ENCODE assay signal across 15 cellular contexts in genomic region chr15:90813796-90814192, GRCh38. TPM values are rescaled to one million over a fixed set of nuclear protein-coding genes. Genes with fewer than 3 reads are reported as not detected.
A peak's percentile ranks its signal among the peaks of the same experiment; 100 is the strongest.
DNase-seq lines count a peak whose midpoint lies in the region; ATAC-seq lines count a peak whose summit lies in the region.
"Had no signal": no experiment of that assay in that cellular context is flagged by ENCODE, and none has a peak within 500 bp of the region (broad histone marks: within the 10 kb centered on the region; RNA-seq: fewer than 3 reads in every experiment).

No MANE protein-coding gene starts in this region.

- H3K27ac ChIP-seq in SJSA1: peak overlapping the region; percentile 51
- H3K27ac ChIP-seq: vagina had no signal

- ATAC-seq in stimulated activated effector memory CD8-positive, alpha-beta T cell treated with anti-CD3 and anti-CD28 coated beads, Interleukin-12 subunit alpha, Interleukin-12 subunit beta, amount 100 ng/mL, for 72 hours: peak; percentile 65
- ATAC-seq in HG03135 (IDR thresholded peaks at IDR 0.05; ENCODE audit: unreplicated experiment): no peak
- ATAC-seq: esophagus mucosa, SK-N-SH treated with all-trans-retinoic acid at 6 μM for 48 hours had no signal

- CTCF ChIA-PET in activated CD4-positive, alpha-beta T cell treated with anti-CD3 and anti-CD28 coated beads, Interleukin-2, amount 10 ng/mL, durations not matched to agents 7 days and 5 days (lab: Charles Lee): interaction anchor here (1.0 to 3.8 kb wide), 11 partner anchors 17 to 121 kb away, joined by 3 to 20 read pairs (median 4); partner anchors contain the start of genes FES, FURIN, HDDC3 and UNC45A

- no peaks in the 10 kb centered on the region for H3K27me3 Mint-ChIP-seq in activated CD4-positive, alpha-beta T cell treated with anti-CD3 and anti-CD28 coated beads, Interleukin-2, amount 10 ng/mL, durations not matched to agents 7 days and 5 days

- H3K27me3 ChIP-seq in SJSA1 (replicated peaks): no peaks in the 10 kb centered on the region
- H3K27me3 ChIP-seq: ascending aorta, vagina had no signal

- DNase-seq in activated CD4-positive, alpha-beta T cell treated with anti-CD3 and anti-CD28 coated beads, Interleukin-2, amount 10 ng/mL, durations not matched to agents 7 days and 5 days: peak; percentile 35
- DNase-seq in activated CD4-positive, alpha-beta T cell treated with anti-CD3 and anti-CD28 coated beads, Interleukin-2, amount 50 U/mL, for 1 hour: no peak
- DNase-seq in SJSA1 (ENCODE audit: low read depth in 1 of 2, low spot score in 2 of 2): no peak
- DNase-seq in cerebellum (ENCODE audit: low spot score): peak; percentile 35
- DNase-seq in stimulated activated effector memory CD8-positive, alpha-beta T cell treated with anti-CD3 and anti-CD28 coated beads, Interleukin-12 subunit alpha, Interleukin-12 subunit beta, amount 100 ng/mL, for 72 hours (ENCODE audit: low spot score in 2 of 2): no peak
- no peak for DNase-seq in DMS114 treated with DMSO at 0.1 percent for 48 hours (lab: John Stamatoyannopoulos, UW; ENCODE audit: unreplicated experiment)
- DNase-seq in AG20443 (ENCODE audit: low spot score): no peak
- DNase-seq: activated CD4-positive, alpha-beta T cell treated with anti-CD3 and anti-CD28 coated beads for 4 hours; GDM1; NCI-H82 had no signal

- H3K36me3 ChIP-seq in SJSA1: peaks cover 50% of the 10 kb centered on the region
- H3K36me3 ChIP-seq: ascending aorta, vagina had no signal

- H3K4me1 ChIP-seq in SJSA1 (replicated peaks): peaks cover 38% of the 10 kb centered on the region
- H3K4me1 ChIP-seq: ascending aorta, vagina had no signal

- no peaks in the 10 kb centered on the region for H3K9me3 ChIP-seq in SJSA1 (replicated peaks)
- H3K9me3 ChIP-seq: ascending aorta, vagina had no signal

- POLR2A ChIA-PET in activated CD4-positive, alpha-beta T cell treated with anti-CD3 and anti-CD28 coated beads, Interleukin-2, amount 10 ng/mL, durations not matched to agents 7 days and 5 days (lab: Charles Lee): no interaction called here

- H3K27ac Mint-ChIP-seq in activated CD4-positive, alpha-beta T cell treated with anti-CD3 and anti-CD28 coated beads, Interleukin-2, amount 10 ng/mL, durations not matched to agents 7 days and 5 days: peak overlapping the region; percentile 84
- peak overlapping the region; percentile 88 for H3K27ac Mint-ChIP-seq in stimulated activated effector memory CD8-positive, alpha-beta T cell treated with anti-CD3 and anti-CD28 coated beads, Interleukin-12 subunit alpha, Interleukin-12 subunit beta, amount 100 ng/mL, for 72 hours

- H3K4me3 Mint-ChIP-seq in activated CD4-positive, alpha-beta T cell treated with anti-CD3 and anti-CD28 coated beads, Interleukin-2, amount 10 ng/mL, durations not matched to agents 7 days and 5 days: peak overlapping the region; percentile 22
- H3K4me3 Mint-ChIP-seq in stimulated activated effector memory CD8-positive, alpha-beta T cell treated with anti-CD3 and anti-CD28 coated beads, Interleukin-12 subunit alpha, Interleukin-12 subunit beta, amount 100 ng/mL, for 72 hours: peak overlapping the region; percentile 64

- no peaks in the 10 kb centered on the region for H3K9me3 Mint-ChIP-seq in activated CD4-positive, alpha-beta T cell treated with anti-CD3 and anti-CD28 coated beads, Interleukin-2, amount 10 ng/mL, durations not matched to agents 7 days and 5 days
- no peaks in the 10 kb centered on the region for H3K9me3 Mint-ChIP-seq in stimulated activated effector memory CD8-positive, alpha-beta T cell treated with anti-CD3 and anti-CD28 coated beads, Interleukin-12 subunit alpha, Interleukin-12 subunit beta, amount 100 ng/mL, for 72 hours

- H3K4me1 Mint-ChIP-seq in activated CD4-positive, alpha-beta T cell treated with anti-CD3 and anti-CD28 coated beads, Interleukin-2, amount 10 ng/mL, durations not matched to agents 7 days and 5 days: peaks cover 87% of the 10 kb centered on the region
- peaks cover 78% of the 10 kb centered on the region for H3K4me1 Mint-ChIP-seq in stimulated activated effector memory CD8-positive, alpha-beta T cell treated with anti-CD3 and anti-CD28 coated beads, Interleukin-12 subunit alpha, Interleukin-12 subunit beta, amount 100 ng/mL, for 72 hours

- H3K36me3 Mint-ChIP-seq in activated CD4-positive, alpha-beta T cell treated with anti-CD3 and anti-CD28 coated beads, Interleukin-2, amount 10 ng/mL, durations not matched to agents 7 days and 5 days (ENCODE audit: low read depth): peaks cover 66% of the 10 kb centered on the region
- H3K36me3 Mint-ChIP-seq in stimulated activated effector memory CD8-positive, alpha-beta T cell treated with anti-CD3 and anti-CD28 coated beads, Interleukin-12 subunit alpha, Interleukin-12 subunit beta, amount 100 ng/mL, for 72 hours: peaks cover 77% of the 10 kb centered on the region

- no peak overlapping the region for H3K4me3 ChIP-seq in SJSA1
- H3K4me3 ChIP-seq: ascending aorta, vagina had no signal

RNA-seq across cellular contexts. Expression of gene FURIN, which starts 54.6 kb away (rescaled TPM):
- 100 to 1,000 TPM; 148 to 153 TPM for total RNA-seq in activated CD4-positive, alpha-beta T cell treated with anti-CD3 and anti-CD28 coated beads, Interleukin-2, amount 10 ng/mL, durations not matched to agents 7 days and 5 days
- 75.0 and 92.8 TPM in 2 replicates for total RNA-seq in SJSA1 (2014; rRNA removed; shearing (Covaris generic))
- 11.3 TPM for total RNA-seq in cerebellum

Comparison
In these comparisons a context has a peak if more than half of its experiments do, and no peak if none do; other contexts are left out.
1. DNase-seq: peak in activated CD4-positive, alpha-beta T cell treated with anti-CD3 and anti-CD28 coated beads, Interleukin-2, amount 10 ng/mL, durations not matched to agents 7 days and 5 days (single experiment) and cerebellum (single experiment); none in activated CD4-positive, alpha-beta T cell treated with anti-CD3 and anti-CD28 coated beads, Interleukin-2, amount 50 U/mL, for 1 hour (single experiment), SJSA1 (0 of 2), stimulated activated effector memory CD8-positive, alpha-beta T cell treated with anti-CD3 and anti-CD28 coated beads, Interleukin-12 subunit alpha, Interleukin-12 subunit beta, amount 100 ng/mL, for 72 hours (0 of 2), DMS114 treated with DMSO at 0.1 percent for 48 hours (single experiment) and AG20443 (single experiment).